16 cellular contexts compared by ENCODE assay signal in genomic region chr9:84600739-84601138, GRCh38.
DNase-seq lines count a peak whose midpoint lies in the region; ATAC-seq, FAIRE-seq and TF ChIP-seq lines count a peak whose summit lies in the region.
"Had no signal": no experiment of that assay in that cellular context is flagged by ENCODE, and none has a peak within 500 bp of the region (broad histone marks: within the 10 kb centered on the region; RNA-seq: fewer than 3 reads in every experiment).

No MANE protein-coding gene starts in this region.

- H4K20me1 ChIP-seq in PC-3 (ENCODE audit: low read length) = no peaks in the 10 kb centered on the region

- no peak for TF ChIP-seq CTCF in PC-3 (conservative IDR thresholded peaks at IDR 0.05; ENCODE audit: low read depth, low read length)
- TF ChIP-seq CTCF in left lung (IDR thresholded peaks at IDR 0.05) = no peak

- CTCF ChIA-PET in PC-3 (lab: Charles Lee) = no interaction called here

- peak; percentile 12 for DNase-seq in AG20443 (ENCODE audit: low spot score)
- peak; percentile 6 for DNase-seq in HT1080 (ENCODE audit: low read depth)
- peak; percentile 1 for DNase-seq in PC-3
- peak; percentile 37 to 54 for DNase-seq in left lung
- DNase-seq in mucosa of gallbladder (ENCODE audit: low spot score) = no peak
- DNase-seq in left colon = no peak
- DNase-seq in frontal cortex (ENCODE audit: low spot score in 2 of 2) = no peak
- DNase-seq in NCI-H524 (lab: John Stamatoyannopoulos, UW) = no peak
- DNase-seq: 8988T, HCEC 1CT, Kasumi-1, NCI-H1092 treated with DMSO at 0.1 percent for 48 hours, NCI-H1694, NCI-H446 treated with DMSO at 0.1 percent for 48 hours, SIG-M5 had no signal

- H3F3A ChIP-seq in PC-3 (ENCODE audit: low read length, unreplicated experiment) = no peaks in the 10 kb centered on the region

- H3K4me1 ChIP-seq in PC-3 (ENCODE audit: insufficient read depth, low read length) = no peaks in the 10 kb centered on the region
- no peaks in the 10 kb centered on the region for H3K4me1 ChIP-seq in left lung

- H3K36me3 ChIP-seq in PC-3 (ENCODE audit: low read depth, low read length) (no peaks in the 10 kb centered on the region), left lung (no peaks in the 10 kb centered on the region)

- intact Hi-C loops in PC-3 (cut with micrococcal nuclease) (no loop called here), left lung (cut with DNase I) (no loop called here), left colon (cut with DNase I, micrococcal nuclease) (no loop called here)

- H3K4me2 ChIP-seq in PC-3 (ENCODE audit: low read length) = no peak overlapping the region

- H3K9ac ChIP-seq in PC-3 (ENCODE audit: low read length) = no peak overlapping the region

- H3K4me3 ChIP-seq in PC-3 (ENCODE audit: low read length) (no peak overlapping the region), left lung (no peak overlapping the region)

- H2AFZ ChIP-seq in PC-3 (ENCODE audit: low read length) = no peak overlapping the region

- H3K9me2 ChIP-seq in PC-3 (replicated peaks; ENCODE audit: low read length) = no peaks in the 10 kb centered on the region

- H3K27ac ChIP-seq in PC-3 (ENCODE audit: low read length) (no peak overlapping the region), left lung (no peak overlapping the region)

- BruUV-seq in PC-3 (replicated peaks; lab: Mats Ljungman, UMichigan) = no TSS peak

- no peaks in the 10 kb centered on the region for H3K27me3 ChIP-seq in PC-3 (ENCODE audit: low read length)
- no peaks in the 10 kb centered on the region for H3K27me3 ChIP-seq in left lung

- POLR2A ChIA-PET in PC-3 (lab: Charles Lee; ENCODE audit: unreplicated experiment) = no interaction called here

- ATAC-seq in PC-3 (no peak), left lung (peak; percentile 93), left colon (no peak)

- H3K79me2 ChIP-seq in PC-3 (ENCODE audit: low read length) = no peaks in the 10 kb centered on the region

- no peaks in the 10 kb centered on the region for H3K9me3 ChIP-seq in PC-3 (ENCODE audit: low read length)
- H3K9me3 ChIP-seq in left lung = peaks cover 0 to 3% of the 10 kb centered on the region in 2 donors

- no peak for FAIRE-seq in frontal cortex (lab: Jason Lieb, UNC)
- FAIRE-seq: GM18507 had no signal

Comparison
In these comparisons a context has a peak if more than half of its experiments do, and no peak if none do; other contexts are left out.
1. DNase-seq: peak in AG20443 (single experiment), HT1080 (single experiment), PC-3 (single experiment) and left lung (2 of 2); none in mucosa of gallbladder (single experiment), left colon (0 of 2), frontal cortex (0 of 2) and NCI-H524 (0 of 2).